Comparison of ENCODE assay signal across 9 cellular contexts in the genomic region with DNA sequence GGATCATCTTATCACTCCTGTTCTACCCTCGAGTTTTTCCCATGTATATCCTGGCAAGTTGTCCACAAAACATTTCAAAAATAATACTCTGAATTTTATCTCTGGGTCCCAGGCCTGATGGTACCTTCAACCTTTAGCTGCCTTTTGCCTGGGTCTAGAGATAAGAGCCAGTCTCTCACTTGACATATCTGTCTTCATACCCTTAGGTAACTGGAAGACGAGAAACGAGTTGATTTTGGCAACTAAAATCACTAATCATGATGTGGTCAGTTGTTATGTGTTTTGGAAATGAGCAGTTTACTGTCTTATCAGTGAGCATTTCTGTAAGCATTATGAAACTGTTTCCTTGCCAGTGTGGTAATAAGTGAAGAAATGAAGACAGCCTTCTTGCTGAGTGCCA. TPM values are rescaled to one million over a fixed set of nuclear protein-coding genes. Genes with fewer than 3 reads are reported as not detected.
A peak's percentile ranks its signal among the peaks of the same experiment; 100 is the strongest.
DNase-seq lines count a peak whose midpoint lies in the region; ATAC-seq, FAIRE-seq and TF ChIP-seq lines count a peak whose summit lies in the region.
"Had no signal": no experiment of that assay in that cellular context is flagged by ENCODE, and none has a peak within 500 bp of the region (broad histone marks: within the 10 kb centered on the region; RNA-seq: fewer than 3 reads in every experiment).

No MANE protein-coding gene starts in this region.

- FAIRE-seq in H54 (lab: Jason Lieb, UNC): no peak

- TF ChIP-seq POLR2A in H54 (IDR thresholded peaks at IDR 0.05; ENCODE audit: low read depth, low read length): no peak

- peak overlapping the region; percentile 6 to 65 for H3K27ac Mint-ChIP-seq in effector memory CD8-positive, alpha-beta T cell
- H3K27ac Mint-ChIP-seq in neural crest cell (ENCODE audit: unreplicated experiment): no peak overlapping the region
- H3K27ac Mint-ChIP-seq: CD8-positive, alpha-beta T cell had no signal

- peaks cover 45 to 49% of the 10 kb centered on the region in 2 donors for H3K4me1 Mint-ChIP-seq in effector memory CD8-positive, alpha-beta T cell (ENCODE audit: low read depth in 2 of 2)
- peaks cover 38% of the 10 kb centered on the region for H3K4me1 Mint-ChIP-seq in neural crest cell

- no peaks in the 10 kb centered on the region for H3K27me3 Mint-ChIP-seq in effector memory CD8-positive, alpha-beta T cell
- no peaks in the 10 kb centered on the region for H3K27me3 Mint-ChIP-seq in neural crest cell (ENCODE audit: low read depth)

- peak; percentile 29 for DNase-seq in AG20443 (ENCODE audit: low spot score)
- DNase-seq in NOMO-1 treated with DMSO at 0.1 percent for 48 hours (lab: John Stamatoyannopoulos, UW; ENCODE audit: unreplicated experiment): peak; percentile 53
- no peak for DNase-seq in effector memory CD8-positive, alpha-beta T cell
- DNase-seq in neural crest cell (ENCODE audit: low read depth, low spot score): no peak
- no peak for DNase-seq in H54 (ENCODE audit: insufficient read length, low spot score)
- no peak for DNase-seq in NCI-H187 treated with DMSO at 0.1 percent for 48 hours (lab: John Stamatoyannopoulos, UW)
- DNase-seq in DMS153 (lab: John Stamatoyannopoulos, UW): no peak
- DNase-seq: CD8-positive, alpha-beta T cell had no signal

- no peaks in the 10 kb centered on the region for H3K9me3 Mint-ChIP-seq in effector memory CD8-positive, alpha-beta T cell
- H3K9me3 Mint-ChIP-seq in neural crest cell: no peaks in the 10 kb centered on the region
- H3K9me3 Mint-ChIP-seq: CD8-positive, alpha-beta T cell had no signal

- H3K36me3 Mint-ChIP-seq in effector memory CD8-positive, alpha-beta T cell (ENCODE audit: insufficient read depth): peaks cover 42% of the 10 kb centered on the region
- H3K36me3 Mint-ChIP-seq in neural crest cell (ENCODE audit: low read depth): no peaks in the 10 kb centered on the region

- ATAC-seq in effector memory CD8-positive, alpha-beta T cell (replicated peaks): no peak
- ATAC-seq in GM21723 (IDR thresholded peaks at IDR 0.05; ENCODE audit: unreplicated experiment): no peak
- ATAC-seq: CD8-positive, alpha-beta T cell had no signal

- peak overlapping the region; percentile 9 to 34 for H3K4me3 Mint-ChIP-seq in effector memory CD8-positive, alpha-beta T cell
- H3K4me3 Mint-ChIP-seq in neural crest cell: peak overlapping the region; percentile 6

- no peak for TF ChIP-seq CTCF in neural crest cell (conservative IDR thresholded peaks at IDR 0.05)

RNA-seq across cellular contexts. Expression of gene RNF10, which starts 6.3 kb away (rescaled TPM):
- 134 and 149 TPM in 2 replicates for total RNA-seq in neural crest cell

RNA-seq across cellular contexts. Expression of gene COQ5, which starts 11.5 kb away (rescaled TPM):
- 38.5 and 39.0 TPM in 2 replicates for total RNA-seq in neural crest cell

RNA-seq across cellular contexts. Expression of gene POP5, which starts 40.8 kb away (rescaled TPM):
- 49.7 and 55.8 TPM in 2 replicates for total RNA-seq in neural crest cell

RNA-seq across cellular contexts. Expression of gene DYNLL1, which starts 44.5 kb away (rescaled TPM):
- total RNA-seq in neural crest cell: 375 and 382 TPM in 2 replicates

Comparison
In these comparisons a context has a peak if more than half of its experiments do, and no peak if none do; other contexts are left out.
1. DNase-seq: peak in AG20443 (single experiment) and NOMO-1 treated with DMSO at 0.1 percent for 48 hours (single experiment); none in effector memory CD8-positive, alpha-beta T cell (0 of 3), neural crest cell (single experiment), H54 (single experiment), NCI-H187 treated with DMSO at 0.1 percent for 48 hours (single experiment) and DMS153 (single experiment).